Comparison of ENCODE assay signal across 8 cellular contexts in the genomic region with DNA sequence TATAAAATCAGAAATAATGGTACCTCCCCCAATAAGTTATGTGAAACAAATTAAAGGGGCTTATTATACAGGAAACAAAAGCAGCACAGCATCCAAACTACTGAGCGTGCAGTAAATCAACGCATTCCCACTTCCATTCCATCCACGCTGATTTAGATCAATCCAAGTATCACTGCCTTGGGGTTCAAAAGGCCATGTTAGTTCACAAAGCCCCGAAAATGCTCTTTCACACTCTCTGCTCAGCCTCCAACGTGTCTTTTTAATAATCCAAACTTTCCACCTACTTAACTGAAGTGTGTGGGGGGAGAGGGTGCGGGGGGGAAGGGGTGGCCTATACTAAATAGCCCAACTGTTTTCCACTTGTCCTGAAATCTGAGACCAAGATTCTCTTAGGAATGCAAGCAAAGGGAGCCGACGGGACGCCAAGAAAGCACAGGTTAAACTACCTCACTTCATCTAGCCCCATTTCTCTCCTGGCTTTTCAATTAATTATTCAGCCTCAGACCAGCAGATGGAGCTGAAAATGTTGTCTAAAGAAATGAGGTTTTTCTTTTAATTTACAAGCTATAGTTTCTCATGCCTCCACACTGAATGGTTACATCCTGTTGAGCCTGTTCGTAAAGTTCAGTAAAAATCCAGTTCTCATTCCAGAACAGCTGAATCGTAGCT. TPM values are rescaled to one million over a fixed set of nuclear protein-coding genes. Genes with fewer than 3 reads are reported as not detected.
DNase-seq lines count a peak whose midpoint lies in the region; ATAC-seq lines count a peak whose summit lies in the region.

No MANE protein-coding gene starts in this region.

- CTCF ChIA-PET in activated naive CD4-positive, alpha-beta T cell treated with anti-CD3 and anti-CD28 coated beads, Interleukin-2, amount 10 ng/mL, durations not matched to agents 7 days and 5 days (lab: Charles Lee): interaction anchor here (0.6 to 2.2 kb wide), 15 partner anchors 9 to 258 kb away, joined by 3 to 11 read pairs (median 4); a partner anchor contains a TSS

- H3K4me1 Mint-ChIP-seq in activated naive CD4-positive, alpha-beta T cell treated with anti-CD3 and anti-CD28 coated beads, Interleukin-2, amount 10 ng/mL, durations not matched to agents 7 days and 5 days: peaks cover 36% of the 10 kb centered on the region

- H3K27ac Mint-ChIP-seq in activated naive CD4-positive, alpha-beta T cell treated with anti-CD3 and anti-CD28 coated beads, Interleukin-2, amount 10 ng/mL, durations not matched to agents 7 days and 5 days: peak overlapping the region; percentile 100

- H3K4me3 Mint-ChIP-seq in activated naive CD4-positive, alpha-beta T cell treated with anti-CD3 and anti-CD28 coated beads, Interleukin-2, amount 10 ng/mL, durations not matched to agents 7 days and 5 days: peak overlapping the region; percentile 81

- peak; percentile 2 for ATAC-seq in GM19328 (IDR thresholded peaks at IDR 0.05; ENCODE audit: unreplicated experiment)
- peak; percentile 5 for ATAC-seq in HG03469 (IDR thresholded peaks at IDR 0.05; ENCODE audit: unreplicated experiment)
- no peak for ATAC-seq in right cardiac atrium

- DNase-seq in COR-L47 (lab: John Stamatoyannopoulos, UW): peak; percentile 37
- DNase-seq in activated naive CD4-positive, alpha-beta T cell treated with anti-CD3 and anti-CD28 coated beads, Interleukin-2, amount 10 ng/mL, durations not matched to agents 7 days and 5 days: no peak
- DNase-seq in right cardiac atrium: peak in 1 of 3 donors; percentile 50
- DNase-seq in GM19240 (ENCODE audit: insufficient read length, low spot score): no peak
- no peak for DNase-seq in ureter (ENCODE audit: low spot score)

- H3K4me1 ChIP-seq in right cardiac atrium (ENCODE audit: control insufficient read depth, insufficient read depth, low read length): no peaks in the 10 kb centered on the region

- no peaks in the 10 kb centered on the region for H3K27me3 Mint-ChIP-seq in activated naive CD4-positive, alpha-beta T cell treated with anti-CD3 and anti-CD28 coated beads, Interleukin-2, amount 10 ng/mL, durations not matched to agents 7 days and 5 days

- no peaks in the 10 kb centered on the region for H3K27me3 ChIP-seq in right cardiac atrium (ENCODE audit: control insufficient read depth, insufficient read depth)

- H3K9me3 ChIP-seq in right cardiac atrium (ENCODE audit: control insufficient read depth, low read length): no peaks in the 10 kb centered on the region

- H3K4me3 ChIP-seq in right cardiac atrium (ENCODE audit: low read length) (peak overlapping the region; percentile 83), skin epidermis (peak overlapping the region; percentile 63 to 99 (median 86))

- intact Hi-C loops in right cardiac atrium (cut with DNase I): loop anchor here in 3 of 4 donors (5.0 to 10.0 kb wide), 5 partner anchors 98 to 657 kb away; a partner anchor contains a TSS

- WGBS in right cardiac atrium: 11% methylated on average over 11 of the region's 11 CpGs

- no peaks in the 10 kb centered on the region for H3K9me3 Mint-ChIP-seq in activated naive CD4-positive, alpha-beta T cell treated with anti-CD3 and anti-CD28 coated beads, Interleukin-2, amount 10 ng/mL, durations not matched to agents 7 days and 5 days

- peaks cover 7% of the 10 kb centered on the region for H3K36me3 Mint-ChIP-seq in activated naive CD4-positive, alpha-beta T cell treated with anti-CD3 and anti-CD28 coated beads, Interleukin-2, amount 10 ng/mL, durations not matched to agents 7 days and 5 days

- peak overlapping the region; percentile 100 for H3K27ac ChIP-seq in right cardiac atrium (ENCODE audit: low read length)
- peak overlapping the region; percentile 83 to 99 (median 96) for H3K27ac ChIP-seq in skin epidermis

RNA-seq across cellular contexts. Expression of a gene that starts 1.1 kb away (rescaled TPM):
- total RNA-seq in right cardiac atrium (10 to 100 TPM in 1 of 4 donors, 1 to 10 TPM in 3; 7.4 to 16.9 (median 8.7) TPM), ureter (30.8 TPM)
- polyA plus RNA-seq in right cardiac atrium: 9.7 TPM

RNA-seq across cellular contexts. Expression of a gene that starts 12.5 kb away (rescaled TPM):
- 10 to 100 TPM; 19.1 to 24.8 (median 21.1) TPM for total RNA-seq in right cardiac atrium
- 10.4 TPM for polyA plus RNA-seq in right cardiac atrium
- 11.2 TPM for total RNA-seq in ureter

Comparison
In these comparisons a context has a peak if more than half of its experiments do, and no peak if none do; other contexts are left out.
1. ATAC-seq: peak in GM19328 (single experiment) and HG03469 (single experiment); none in right cardiac atrium (0 of 2).